ENCODE assay signal across 26 cellular contexts in the genomic region with DNA sequence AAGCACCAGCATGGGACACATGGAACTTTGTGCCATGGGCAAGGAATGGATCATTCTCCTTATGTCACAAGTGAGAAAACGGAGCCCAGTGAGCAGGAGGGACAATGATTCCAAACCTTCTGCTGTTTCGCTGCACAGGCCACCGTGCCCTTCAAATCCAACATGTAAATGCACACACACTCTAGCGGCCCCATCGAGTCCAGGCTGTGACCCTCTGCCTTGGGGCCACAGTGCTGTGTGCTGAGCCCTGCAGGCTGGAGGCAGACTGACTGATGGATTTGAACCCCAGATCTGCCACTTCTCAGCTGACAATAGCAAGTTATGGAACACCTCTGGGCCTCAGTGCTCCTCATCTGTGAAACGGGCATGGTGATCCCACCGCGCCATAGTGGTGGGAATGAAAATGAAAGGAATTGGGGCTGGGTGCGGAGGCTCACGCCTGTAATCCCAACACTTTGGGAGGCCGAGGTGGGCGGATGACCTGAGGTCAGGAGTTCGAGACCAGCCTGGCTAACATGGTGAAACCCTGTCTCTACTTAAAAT.
"Had no signal": no experiment of that assay in that cellular context is flagged by ENCODE, and none has a peak within 500 bp of the region (broad histone marks: within the 10 kb centered on the region; RNA-seq: fewer than 3 reads in every experiment).

No MANE protein-coding gene starts in this region.

- H3K9me3 ChIP-seq: pancreas, prostate gland, suprapubic skin, testis, tibial artery, transverse colon, upper lobe of right lung, uterus had no signal

- DNase-seq: naive B cell; naive thymus-derived CD8-positive, alpha-beta T cell; nephron progenitor cell; occipital lobe; pancreas; spleen; stimulated activated CD4-positive, alpha-beta T cell treated with anti-CD3 and anti-CD28 coated beads, Interleukin-12 subunit alpha, Interleukin-12 subunit beta, amount 100 ng/mL, for 4 hours; stimulated activated CD4-positive, alpha-beta T cell treated with anti-CD3 and anti-CD28 coated beads, Interleukin-1b, Interleukin-23, amount 100 ng/mL, for 48 hours; stimulated activated CD4-positive, alpha-beta T cell treated with anti-CD3 and anti-CD28 coated beads, Interleukin-4, amount 100 ng/mL, for 1 hour; stimulated activated CD4-positive, alpha-beta T cell treated with anti-CD3 and anti-CD28 coated beads, Interleukin-4, amount 100 ng/mL, for 4 hours; stimulated activated CD8-positive, alpha-beta memory T cell treated with anti-CD3 and anti-CD28 coated beads, Interleukin-4, amount 100 ng/mL, for 48 hours; stimulated activated naive CD4-positive, alpha-beta T cell; stimulated activated naive CD8-positive, alpha-beta T cell treated with anti-CD3 and anti-CD28 coated beads, Interleukin-15, amount 100 ng/mL, for 72 hours; stimulated activated naive CD8-positive, alpha-beta T cell treated with anti-CD3 and anti-CD28 coated beads, Interleukin-15, Interleukin-2, amounts not matched to agents 100 U/mL and 50 U/mL, for 24 hours; testis; tibial artery; transverse colon; upper lobe of right lung; uterus had no signal

- H3K4me3 ChIP-seq: pancreas, prostate gland, skin epidermis, smooth muscle cell, spleen, suprapubic skin, testis, tibial artery, transverse colon, upper lobe of right lung, uterus had no signal

- H3K4me1 ChIP-seq: pancreas, prostate gland, uterus had no signal

- FAIRE-seq: pancreas had no signal

- H3K36me3 ChIP-seq: pancreas, prostate gland, suprapubic skin, tibial artery, transverse colon, upper lobe of right lung, uterus had no signal

- H3K27me3 ChIP-seq: pancreas, testis, upper lobe of right lung, uterus had no signal

- H3K27ac ChIP-seq: pancreas, prostate gland, skin epidermis, suprapubic skin, testis, tibial artery, transverse colon, upper lobe of right lung, uterus had no signal

- ATAC-seq: naive thymus-derived CD8-positive, alpha-beta T cell; natural killer cell treated with Interleukin-12 subunit alpha and Interleukin-12 subunit beta and Interleukin-15 and Interleukin-18, amount 100 ng/mL, for 72 hours; pancreas; sciatic nerve; stimulated activated memory B cell treated with anti-CD40 and anti-IgM and Interleukin-4, amounts not matched to agents 10 μg/mL and 1 μg/mL and 100 μg/mL, for 72 hours; stimulated activated naive CD8-positive, alpha-beta T cell treated with anti-CD3 and anti-CD28 coated beads, Interleukin-15, amount 100 ng/mL, for 72 hours; stimulated activated naive CD8-positive, alpha-beta T cell treated with anti-CD3 and anti-CD28 coated beads, Interleukin-15, Interleukin-2, amounts not matched to agents 100 U/mL and 50 U/mL, for 24 hours; upper lobe of right lung had no signal

- H3K4me2 ChIP-seq: smooth muscle cell had no signal
